ENCODE assay signal across 11 cellular contexts in genomic region chr9:109349431-109349846, GRCh38. TPM values are rescaled to one million over a fixed set of nuclear protein-coding genes. Genes with fewer than 3 reads are reported as not detected.
DNase-seq lines count a peak whose midpoint lies in the region; ATAC-seq and TF ChIP-seq lines count a peak whose summit lies in the region.
"Had no signal": no experiment of that assay in that cellular context is flagged by ENCODE, and none has a peak within 500 bp of the region (broad histone marks: within the 10 kb centered on the region; RNA-seq: fewer than 3 reads in every experiment).

No MANE protein-coding gene starts in this region.

- DNase-seq in GM04503 (ENCODE audit: low read depth) = peak; percentile 95
- peak; percentile 60 for DNase-seq in NCI-H2196 treated with DMSO at 0.1 percent for 48 hours (lab: John Stamatoyannopoulos, UW; ENCODE audit: unreplicated experiment)
- DNase-seq in epithelial cell of esophagus (ENCODE audit: low read depth) = peak; percentile 79
- DNase-seq in omental fat pad (ENCODE audit: low spot score) = no peak
- no peak for DNase-seq in left colon
- no peak for DNase-seq in HT-29 (ENCODE audit: low spot score)
- DNase-seq: glutamatergic neuron, NCI-H526 treated with DMSO at 0.1 percent for 48 hours, nephron progenitor cell had no signal

- H3K4me3 ChIP-seq in epithelial cell of esophagus (ENCODE audit: low read length) = no peak overlapping the region

- peak; percentile 90 for ATAC-seq in omental fat pad (ENCODE audit: low FRiP score)
- no peak for ATAC-seq in left colon
- no peak for ATAC-seq in GM18907 (IDR thresholded peaks at IDR 0.05; ENCODE audit: unreplicated experiment)
- ATAC-seq in HG03196 (IDR thresholded peaks at IDR 0.05; ENCODE audit: unreplicated experiment) = no peak

- TF ChIP-seq CTCF in epithelial cell of esophagus (IDR thresholded peaks at IDR 0.05; ENCODE audit: insufficient read depth, low read depth, low read length, missing control alignments) (no peak), omental fat pad (IDR thresholded peaks at IDR 0.05) (no peak)

- intact Hi-C loops in left colon (cut with DNase I, micrococcal nuclease) = no loop called here

RNA-seq across cellular contexts. Expression of gene EPB41L4B, which starts 28.6 kb away (rescaled TPM):
- total RNA-seq in omental fat pad (10 to 100 TPM in 3 of 4 donors, 1 to 10 TPM in 1; 6.3 to 47.7 (median 33.6) TPM), left colon (100 to 1,000 TPM; 147 to 150 TPM)
- 8.2 and 10.1 TPM in 2 replicates for total RNA-seq in HT-29 (2014; rRNA removed; shearing (Covaris generic))

Comparison
In these comparisons a context has a peak if more than half of its experiments do, and no peak if none do; other contexts are left out.
1. DNase-seq: peak in GM04503 (single experiment), NCI-H2196 treated with DMSO at 0.1 percent for 48 hours (single experiment) and epithelial cell of esophagus (single experiment); none in omental fat pad (single experiment), left colon (0 of 2) and HT-29 (single experiment).